1 cellular context compared by ENCODE assay signal in genomic region chr3:50121416-50122032, GRCh38.
TF ChIP-seq lines count a peak whose summit lies in the region.

No MANE protein-coding gene starts in this region.

TF ChIP-seq in HCT116, 20 proteins besides CTCF, POLR2A, EP300 and RAD21 (continued from another document):
- TF ChIP-seq POLR2AphosphoS5 (IDR thresholded peaks at IDR 0.05; ENCODE audit: low read depth, low read length) (no peak; the same call in 1 of the 2 replicates), ATF3 (IDR thresholded peaks at IDR 0.05) (no peak), ZNF274 (IDR thresholded peaks at IDR 0.05; ENCODE audit: low read depth, low read length) (no peak), REST (IDR thresholded peaks at IDR 0.05; ENCODE audit: low read depth) (no peak), ELF1 (IDR thresholded peaks at IDR 0.05; ENCODE audit: borderline replicate concordance, low read depth) (no peak), EZH2 (IDR thresholded peaks at IDR 0.05) (no peak), SP1 (IDR thresholded peaks at IDR 0.05; ENCODE audit: low read depth) (no peak), CBX3 (IDR thresholded peaks at IDR 0.05; ENCODE audit: low read depth) (no peak), TCF7L2 (IDR thresholded peaks at IDR 0.05; ENCODE audit: borderline replicate concordance, extremely low read depth, insufficient read depth, insufficient read length) (no peak)
